In the genomic region with DNA sequence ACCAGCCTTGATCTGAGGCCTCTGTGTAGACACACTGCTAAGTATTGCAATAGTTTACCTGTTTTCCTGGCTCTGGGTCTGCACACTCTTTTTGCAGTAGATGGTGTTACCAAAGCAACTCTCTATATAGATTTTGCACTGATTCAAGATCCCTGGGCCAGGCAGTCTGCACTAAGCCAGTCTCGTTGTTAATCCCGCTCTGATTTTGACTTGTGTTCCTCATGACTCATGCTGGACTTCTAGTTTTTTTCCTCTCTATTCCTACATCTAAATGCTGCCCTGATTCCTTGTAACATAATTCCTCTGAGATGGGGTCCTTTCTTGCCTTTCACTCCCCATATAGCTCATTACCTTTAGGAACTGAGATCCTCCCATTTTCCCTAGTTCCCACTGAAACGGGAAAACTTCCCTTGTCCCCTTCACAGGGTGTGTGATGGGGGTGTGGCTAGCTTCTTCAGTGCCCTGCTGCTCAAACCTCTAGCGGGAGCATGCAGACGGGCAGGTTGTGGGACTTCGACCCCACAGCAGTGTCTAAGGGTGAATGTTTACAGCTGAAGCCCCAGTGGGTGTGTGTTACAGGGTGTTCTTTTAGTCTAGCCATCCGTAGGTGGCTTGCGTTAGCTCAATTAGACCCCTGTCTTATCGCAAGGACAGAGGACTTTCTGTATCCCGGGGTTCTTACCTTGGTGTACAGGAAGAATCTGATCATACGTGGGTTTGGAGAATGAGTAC, we compare ENCODE assay signal across 19 cellular contexts.
DNase-seq lines count a peak whose midpoint lies in the region; ATAC-seq and TF ChIP-seq lines count a peak whose summit lies in the region.
"Had no signal": no experiment of that assay in that cellular context is flagged by ENCODE, and none has a peak within 500 bp of the region (broad histone marks: within the 10 kb centered on the region; RNA-seq: fewer than 3 reads in every experiment).

No MANE protein-coding gene starts in this region.

- peaks cover 29% of the 10 kb centered on the region for H3K4me1 Mint-ChIP-seq in Calu3 (ENCODE audit: low read depth, unreplicated experiment)
- H3K4me1 Mint-ChIP-seq in neural progenitor cell = peaks cover 6% of the 10 kb centered on the region
- H3K4me1 Mint-ChIP-seq: CD14-positive monocyte had no signal

- DNase-seq in Calu3 (peak; percentile 41), colonic mucosa (peak; percentile 52), neural progenitor cell (ENCODE audit: low spot score) (no peak), stomach (no peak), aorta (no peak), body of pancreas (no peak)
- DNase-seq: ACHN, AML-193, COR-L47, DMS79 treated with DMSO at 0.1 percent for 48 hours, MM.1S, NCI-H1105, NCI-H1694, NCI-H2107, NCI-H2227 treated with DMSO at 0.1 percent for 48 hours, NCI-H524, SIG-M5 had no signal

- 38 to 65% (median 55%) methylated on average over 11 of the region's 11 CpGs for WGBS in stomach, 5 donors
- WGBS in aorta, 2 donors = 67 to 72% methylated on average over 11 of the region's 11 CpGs
- 50 to 54% methylated on average over 11 of the region's 11 CpGs for WGBS in body of pancreas, 2 donors

- no peak for TF ChIP-seq POLR2A in stomach (IDR thresholded peaks at IDR 0.05)
- no peak for TF ChIP-seq POLR2A in body of pancreas (IDR thresholded peaks at IDR 0.05)

- no peak for ATAC-seq in aorta (ENCODE audit: low FRiP score)
- no peak for ATAC-seq in body of pancreas

- CTCF ChIA-PET in Calu3 (lab: Charles Lee) (no interaction called here), HEK293 (lab: Yijun Ruan, JAX) (interaction anchor here (0.7 kb wide), 1 partner anchor 344 kb away, joined by 4 read pairs; no protein-coding TSS in a partner anchor)

- H3K36me3 ChIP-seq in HEK293 (ENCODE audit: control insufficient read depth in 2 of 2, insufficient read depth in 1 of 2, low read length in 2 of 2) (no peaks in the 10 kb centered on the region), colonic mucosa (no peaks in the 10 kb centered on the region), neural progenitor cell (no peaks in the 10 kb centered on the region), stomach (no peaks in the 10 kb centered on the region), aorta (ENCODE audit: control insufficient read depth in 1 of 2, insufficient read depth in 2 of 2, low read length in 1 of 2) (no peaks in the 10 kb centered on the region), body of pancreas (replicated peaks in 1 of 2; ENCODE audit: insufficient read depth in 1 of 2, low read depth in 2 of 2) (no peaks in the 10 kb centered on the region)

- H3K27me3 Mint-ChIP-seq in Calu3 (ENCODE audit: unreplicated experiment) (no peaks in the 10 kb centered on the region), neural progenitor cell (ENCODE audit: insufficient read depth, low read depth) (peaks cover 6% of the 10 kb centered on the region)

- H3K9me3 Mint-ChIP-seq in Calu3 (ENCODE audit: low read depth, unreplicated experiment) (no peaks in the 10 kb centered on the region), neural progenitor cell (peaks cover 9% of the 10 kb centered on the region)

- H3F3A ChIP-seq in neural progenitor cell (ENCODE audit: low read depth) = no peaks in the 10 kb centered on the region

- H3K4me3 ChIP-seq in HEK293 (ENCODE audit: low read depth, low read length) (no peak overlapping the region), colonic mucosa (no peak overlapping the region), neural progenitor cell (no peak overlapping the region), stomach (no peak overlapping the region), aorta (ENCODE audit: low read length in 2 of 2) (no peak overlapping the region), body of pancreas (no peak overlapping the region)

- H3K36me3 Mint-ChIP-seq in Calu3 (ENCODE audit: insufficient read depth, unreplicated experiment) (peaks cover 9% of the 10 kb centered on the region), neural progenitor cell (no peaks in the 10 kb centered on the region)
- H3K36me3 Mint-ChIP-seq: CD14-positive monocyte had no signal

- H3K4me2 ChIP-seq in neural progenitor cell = no peak overlapping the region

- no peak overlapping the region for H3K27ac ChIP-seq in HEK293 (ENCODE audit: extremely low read depth, low read depth, low read length)
- no peak overlapping the region for H3K27ac ChIP-seq in colonic mucosa
- H3K27ac ChIP-seq in neural progenitor cell = no peak overlapping the region
- no peak overlapping the region for H3K27ac ChIP-seq in stomach
- no peak overlapping the region for H3K27ac ChIP-seq in aorta (ENCODE audit: low read depth in 1 of 2, low read length in 2 of 2)
- H3K27ac ChIP-seq in body of pancreas = no peak overlapping the region

- no peaks in the 10 kb centered on the region for H3K27me3 ChIP-seq in colonic mucosa
- H3K27me3 ChIP-seq in neural progenitor cell = no peaks in the 10 kb centered on the region
- peaks cover 0 to 6% (median 0%) of the 10 kb centered on the region in 3 donors for H3K27me3 ChIP-seq in stomach
- H3K27me3 ChIP-seq in aorta (ENCODE audit: control insufficient read depth in 1 of 2, insufficient read depth in 2 of 2, low read length in 1 of 2) = no peaks in the 10 kb centered on the region
- no peaks in the 10 kb centered on the region for H3K27me3 ChIP-seq in body of pancreas

- TF ChIP-seq CTCF in Calu3 (IDR thresholded peaks at IDR 0.05; ENCODE audit: unreplicated experiment) (no peak), HEK293 (tag by site-specific recombination; IDR thresholded peaks at IDR 0.05) (no peak), colonic mucosa (IDR thresholded peaks at IDR 0.05) (no peak), neural progenitor cell (IDR thresholded peaks at IDR 0.05) (no peak), stomach (IDR thresholded peaks at IDR 0.05) (no peak), body of pancreas (IDR thresholded peaks at IDR 0.05) (no peak)

- POLR2A ChIA-PET in HEK293 (lab: Yijun Ruan, JAX) = no interaction called here

- H3K4me3 Mint-ChIP-seq in Calu3 (ENCODE audit: low read depth, unreplicated experiment) (peak overlapping the region; percentile 50), neural progenitor cell (no peak overlapping the region)
- H3K4me3 Mint-ChIP-seq: CD14-positive monocyte had no signal

- BruUV-seq in Calu3 (replicated peaks; lab: Mats Ljungman, UMichigan) = no TSS peak

- H3K9ac ChIP-seq in colonic mucosa (ENCODE audit: low read depth in 2 of 2, low read length in 2 of 2) (no peak overlapping the region), neural progenitor cell (no peak overlapping the region)

- no peaks in the 10 kb centered on the region for H3K79me2 ChIP-seq in neural progenitor cell (ENCODE audit: low read depth)

- H3K27ac Mint-ChIP-seq in Calu3 (ENCODE audit: unreplicated experiment) = no peak overlapping the region
- H3K27ac Mint-ChIP-seq in neural progenitor cell = no peak overlapping the region
- H3K27ac Mint-ChIP-seq: CD14-positive monocyte had no signal

- intact Hi-C loops in Calu3 (cut with micrococcal nuclease; ENCODE audit: unreplicated experiment) = no loop called here
- intact Hi-C loops in colonic mucosa (cut with DNase I) = no loop called here
- intact Hi-C loops in stomach (cut with DNase I; ENCODE audit: low total_unique reads) = no loop called here
- intact Hi-C loops in aorta (cut with DNase I) = no loop called here
- intact Hi-C loops in body of pancreas (cut with DNase I) = no loop called here

- no peaks in the 10 kb centered on the region for H3K9me3 ChIP-seq in HEK293 (ENCODE audit: control insufficient read depth, insufficient read depth, low read depth, low read length)
- H3K9me3 ChIP-seq in colonic mucosa = no peaks in the 10 kb centered on the region
- H3K9me3 ChIP-seq in neural progenitor cell (ENCODE audit: low read depth) = no peaks in the 10 kb centered on the region
- no peaks in the 10 kb centered on the region for H3K9me3 ChIP-seq in stomach
- no peaks in the 10 kb centered on the region for H3K9me3 ChIP-seq in aorta (ENCODE audit: control insufficient read depth, low read length)
- no peaks in the 10 kb centered on the region for H3K9me3 ChIP-seq in body of pancreas

- H3K4me1 ChIP-seq in HEK293 (ENCODE audit: control insufficient read depth, insufficient read depth, low read length) = no peaks in the 10 kb centered on the region
- no peaks in the 10 kb centered on the region for H3K4me1 ChIP-seq in colonic mucosa
- no peaks in the 10 kb centered on the region for H3K4me1 ChIP-seq in neural progenitor cell
- peaks cover 0 to 4% (median 0%) of the 10 kb centered on the region in 4 donors for H3K4me1 ChIP-seq in stomach
- no peaks in the 10 kb centered on the region for H3K4me1 ChIP-seq in aorta (ENCODE audit: control insufficient read depth in 1 of 2, insufficient read depth in 2 of 2, low read length in 2 of 2)
- no peaks in the 10 kb centered on the region for H3K4me1 ChIP-seq in body of pancreas

- no peaks in the 10 kb centered on the region for H4K20me1 ChIP-seq in neural progenitor cell (ENCODE audit: low read depth)

- no peak for TF ChIP-seq EP300 in stomach (IDR thresholded peaks at IDR 0.05)

- H2AFZ ChIP-seq in neural progenitor cell (replicated peaks) = peak overlapping the region; percentile 10

TF ChIP-seq in HEK293, 187 proteins besides CTCF, POLR2A, EP300 and RAD21 (continues in another document):
- TF ChIP-seq MEIS1 (CRISPR knock-in tag; IDR thresholded peaks at IDR 0.05; ENCODE audit: borderline replicate concordance) (no peak), ZNF140 (tag by site-specific recombination; IDR thresholded peaks at IDR 0.05) (no peak), ZXDB (tag by site-specific recombination; IDR thresholded peaks at IDR 0.05) (no peak), ZNF785 (tag by site-specific recombination; IDR thresholded peaks at IDR 0.05) (no peak), ZNF37A (tag by site-specific recombination; IDR thresholded peaks at IDR 0.05) (no peak), ZNF560 (tag by site-specific recombination; IDR thresholded peaks at IDR 0.05; ENCODE audit: borderline replicate concordance) (no peak), ZBTB26 (tag by site-specific recombination; optimal IDR thresholded peaks at IDR 0.05) (no peak), ZNF416 (tag by site-specific recombination; IDR thresholded peaks at IDR 0.05) (no peak), GFI1B (tag by site-specific recombination; IDR thresholded peaks at IDR 0.05) (peak; percentile 20; the same call in 1 of the 2 replicates), ZNF76 (tag by site-specific recombination; IDR thresholded peaks at IDR 0.05; ENCODE audit: borderline replicate concordance, low read depth) (no peak), ZNF610 (tag by site-specific recombination; IDR thresholded peaks at IDR 0.05; ENCODE audit: borderline replicate concordance) (no peak)

Comparison
In these comparisons a context has a peak if more than half of its experiments do, and no peak if none do; other contexts are left out.
1. DNase-seq: peak in Calu3 (single experiment) and colonic mucosa (single experiment); none in neural progenitor cell (single experiment), stomach (single experiment), aorta (0 of 2) and body of pancreas (0 of 4).